8 cellular contexts compared by ENCODE assay signal in genomic region chr11:57713849-57714248, GRCh38. TPM values are rescaled to one million over a fixed set of nuclear protein-coding genes. Genes with fewer than 3 reads are reported as not detected.
DNase-seq lines count a peak whose midpoint lies in the region; ATAC-seq, FAIRE-seq and TF ChIP-seq lines count a peak whose summit lies in the region.

No MANE protein-coding gene starts in this region.

- TF ChIP-seq CTCF in DND-41 (IDR thresholded peaks at IDR 0.05; ENCODE audit: borderline replicate concordance, extremely low read depth, low read length, poor library complexity, severe bottlenecking) (no peak), neural progenitor cell (IDR thresholded peaks at IDR 0.05) (no peak)

- H3K9me3 ChIP-seq in DND-41 (ENCODE audit: insufficient read depth, low read length, severe bottlenecking) (no peaks in the 10 kb centered on the region), NT2/D1 (ENCODE audit: insufficient read depth, low read length) (peaks cover 23% of the 10 kb centered on the region; the same call in 1 of the 2 replicates), neural progenitor cell (ENCODE audit: low read depth) (no peaks in the 10 kb centered on the region)

- H3K4me3 ChIP-seq in DND-41 (ENCODE audit: low read depth in 1 of 2, low read length in 2 of 2) (peak overlapping the region; percentile 49 to 82; a peak in 3 of 4 replicates), NT2/D1 (ENCODE audit: insufficient read length, low read depth) (peak overlapping the region; percentile 98), neural progenitor cell (peak overlapping the region; percentile 98)

- H2AFZ ChIP-seq in DND-41 (ENCODE audit: low read depth, low read length) = no peak overlapping the region
- no peak overlapping the region for H2AFZ ChIP-seq in neural progenitor cell (replicated peaks)

- peaks cover 22 to 27% of the 10 kb centered on the region in 2 donors for H3K4me1 Mint-ChIP-seq in effector memory CD8-positive, alpha-beta T cell (ENCODE audit: low read depth in 2 of 2)
- H3K4me1 Mint-ChIP-seq in neural progenitor cell = peaks cover 24% of the 10 kb centered on the region

- peak overlapping the region; percentile 86 for H3K4me2 ChIP-seq in DND-41 (ENCODE audit: insufficient read depth, low read length)
- H3K4me2 ChIP-seq in neural progenitor cell = peak overlapping the region; percentile 97

- H3K27me3 Mint-ChIP-seq in effector memory CD8-positive, alpha-beta T cell = no peaks in the 10 kb centered on the region
- peaks cover 2% of the 10 kb centered on the region for H3K27me3 Mint-ChIP-seq in neural progenitor cell (ENCODE audit: insufficient read depth, low read depth)

- no peak for FAIRE-seq in frontal cortex (lab: Jason Lieb, UNC)

- H3F3A ChIP-seq in neural progenitor cell (ENCODE audit: low read depth) = peaks cover 12% of the 10 kb centered on the region

- H3K36me3 ChIP-seq in DND-41 (ENCODE audit: insufficient read depth, low read length) (peaks cover 35% of the 10 kb centered on the region), NT2/D1 (ENCODE audit: insufficient read depth, insufficient read length, low read length) (peaks cover 31% of the 10 kb centered on the region), neural progenitor cell (no peaks in the 10 kb centered on the region)

- peaks cover 31% of the 10 kb centered on the region for H3K36me3 Mint-ChIP-seq in effector memory CD8-positive, alpha-beta T cell (ENCODE audit: insufficient read depth)
- H3K36me3 Mint-ChIP-seq in neural progenitor cell = peaks cover 16% of the 10 kb centered on the region

- H3K27me3 ChIP-seq in DND-41 (ENCODE audit: insufficient read depth, low read length, poor library complexity) = no peaks in the 10 kb centered on the region
- no peaks in the 10 kb centered on the region for H3K27me3 ChIP-seq in NT2/D1 (ENCODE audit: insufficient read depth, insufficient read length)
- no peaks in the 10 kb centered on the region for H3K27me3 ChIP-seq in neural progenitor cell

- peaks cover 40% of the 10 kb centered on the region for H3K4me1 ChIP-seq in DND-41 (ENCODE audit: insufficient read depth, low read length)
- no peaks in the 10 kb centered on the region for H3K4me1 ChIP-seq in NT2/D1 (ENCODE audit: insufficient read depth, insufficient read length)
- H3K4me1 ChIP-seq in neural progenitor cell = peaks cover 12% of the 10 kb centered on the region

- no peaks in the 10 kb centered on the region for H3K9me3 Mint-ChIP-seq in effector memory CD8-positive, alpha-beta T cell
- H3K9me3 Mint-ChIP-seq in neural progenitor cell = peaks cover 9% of the 10 kb centered on the region

- peak overlapping the region; percentile 85; the same call in 1 of the 2 replicates for H3K27ac ChIP-seq in DND-41 (ENCODE audit: low read length)
- H3K27ac ChIP-seq in neural progenitor cell = no peak overlapping the region

- peak overlapping the region; percentile 86 to 97 for H3K27ac Mint-ChIP-seq in effector memory CD8-positive, alpha-beta T cell
- no peak overlapping the region for H3K27ac Mint-ChIP-seq in neural progenitor cell

- peaks cover 10% of the 10 kb centered on the region; the same call in 1 of the 2 replicates for H4K20me1 ChIP-seq in DND-41 (ENCODE audit: insufficient read depth, low read length)
- peaks cover 15% of the 10 kb centered on the region for H4K20me1 ChIP-seq in neural progenitor cell (ENCODE audit: low read depth)

- DNase-seq in DND-41 (no peak), NT2/D1 (ENCODE audit: low read depth, low spot score) (no peak), neural progenitor cell (ENCODE audit: low spot score) (no peak), frontal cortex (ENCODE audit: low spot score in 2 of 2) (no peak), A172 (ENCODE audit: low spot score) (no peak), NCI-H2107 treated with DMSO at 0.1 percent for 48 hours (lab: John Stamatoyannopoulos, UW; ENCODE audit: unreplicated experiment) (no peak)
- DNase-seq in effector memory CD8-positive, alpha-beta T cell = no peak

- H3K4me3 Mint-ChIP-seq in effector memory CD8-positive, alpha-beta T cell = peak overlapping the region; percentile 89 to 91
- peak overlapping the region; percentile 99 for H3K4me3 Mint-ChIP-seq in neural progenitor cell

- ATAC-seq in DND-41 (ENCODE audit: insufficient read depth, low read depth) (no peak), GM18858 (IDR thresholded peaks at IDR 0.05; ENCODE audit: unreplicated experiment) (no peak)
- ATAC-seq in effector memory CD8-positive, alpha-beta T cell (replicated peaks) = no peak

- H3K9ac ChIP-seq in DND-41 (ENCODE audit: low read depth, low read length) = peak overlapping the region; percentile 68
- no peak overlapping the region for H3K9ac ChIP-seq in NT2/D1 (ENCODE audit: insufficient read length, low read depth)
- H3K9ac ChIP-seq in neural progenitor cell = no peak overlapping the region

- H3K79me2 ChIP-seq in DND-41 (ENCODE audit: insufficient read depth, low read length) (peaks cover 74% of the 10 kb centered on the region), neural progenitor cell (ENCODE audit: low read depth) (peaks cover 64% of the 10 kb centered on the region)

RNA-seq across cellular contexts. Expression of gene TMX2, which starts 1.5 kb away (rescaled TPM):
- total RNA-seq in neural progenitor cell (ENCODE audit: low replicate concordance) = 65.9 and 66.5 TPM in 2 replicates
- total RNA-seq in frontal cortex = 39.1 TPM
- total RNA-seq in A172 (2014; rRNA removed; shearing (Covaris generic)) = 102 and 119 TPM in 2 replicates

RNA-seq across cellular contexts. Expression of gene MED19, which starts 1.8 kb away (rescaled TPM):
- 11.8 and 15.1 TPM in 2 replicates for total RNA-seq in neural progenitor cell (ENCODE audit: low replicate concordance)
- total RNA-seq in frontal cortex = 33.4 TPM
- 21.2 and 30.4 TPM in 2 replicates for total RNA-seq in A172 (2014; rRNA removed; shearing (Covaris generic))

RNA-seq across cellular contexts. Expression of gene SELENOH, which starts 27.4 kb away (rescaled TPM):
- 164 and 206 TPM in 2 replicates for total RNA-seq in neural progenitor cell (ENCODE audit: low replicate concordance)
- total RNA-seq in frontal cortex = 48.9 TPM
- total RNA-seq in A172 (2014; rRNA removed; shearing (Covaris generic)) = 235 and 274 TPM in 2 replicates

RNA-seq across cellular contexts. Expression of gene BTBD18, which starts 37.8 kb away (rescaled TPM):
- not detected in 2 replicates for total RNA-seq in neural progenitor cell (ENCODE audit: low replicate concordance)
- total RNA-seq in frontal cortex = not detected
- total RNA-seq in A172 (2014; rRNA removed; shearing (Covaris generic)) = not detected in 2 replicates

RNA-seq across cellular contexts. Expression of gene ZDHHC5, which starts 45.9 kb away (rescaled TPM):
- total RNA-seq in neural progenitor cell (ENCODE audit: low replicate concordance) (28.5 and 41.8 TPM in 2 replicates), frontal cortex (15.1 TPM)
- total RNA-seq in A172 (2014; rRNA removed; shearing (Covaris generic)) = 20.7 and 21.4 TPM in 2 replicates
